In the genomic region with DNA sequence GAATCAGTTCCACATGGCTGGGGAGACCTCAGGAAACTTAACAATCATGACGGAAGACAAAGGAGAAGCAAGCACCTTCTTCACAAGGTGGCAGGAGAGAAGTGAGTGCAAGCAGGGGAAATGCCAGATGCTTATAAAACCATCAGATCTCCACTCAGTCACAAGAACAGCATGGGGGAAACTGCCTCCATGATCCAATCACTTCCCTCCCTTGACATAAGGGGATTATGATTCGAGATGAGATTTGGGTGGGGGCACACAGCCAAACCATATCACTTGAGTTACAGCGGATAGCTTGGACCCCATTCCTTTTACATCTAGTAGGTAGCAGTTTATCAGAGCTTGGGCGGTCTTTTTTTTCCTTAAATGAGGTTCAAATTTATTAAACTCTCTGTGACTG, we compare ENCODE assay signal across 19 cellular contexts. TPM values are rescaled to one million over a fixed set of nuclear protein-coding genes. Genes with fewer than 3 reads are reported as not detected.
DNase-seq lines count a peak whose midpoint lies in the region; ATAC-seq and TF ChIP-seq lines count a peak whose summit lies in the region.
"Had no signal": no experiment of that assay in that cellular context is flagged by ENCODE, and none has a peak within 500 bp of the region (broad histone marks: within the 10 kb centered on the region; RNA-seq: fewer than 3 reads in every experiment).

No MANE protein-coding gene starts in this region.

- H3K14ac ChIP-seq in trophoblast cell (ENCODE audit: low read length) = no peak overlapping the region

- WGBS in trophoblast cell (ENCODE audit: extremely low coverage, insufficient coverage, insufficient read length) = no CpG with 5 or more reads among the region's 4 CpGs
- 88 to 91% methylated on average over 4 of the region's 4 CpGs for WGBS in testis, 2 donors
- 86% methylated on average over 4 of the region's 4 CpGs for WGBS in suprapubic skin

- POLR2A ChIA-PET in HEK293T (lab: Yijun Ruan, JAX) = no interaction called here
- POLR2A ChIA-PET in WTC11 (lab: Charles Lee) = no interaction called here

- no peaks in the 10 kb centered on the region for H3K9me3 Mint-ChIP-seq in WTC11

- H4K8ac ChIP-seq in trophoblast cell (ENCODE audit: low read depth, low read length) = no peak overlapping the region

- H3K27ac ChIP-seq in BLaER1 (no peak overlapping the region), trophoblast cell (ENCODE audit: low read depth, low read length) (no peak overlapping the region), testis (no peak overlapping the region), suprapubic skin (no peak overlapping the region)

- no peak overlapping the region for H3K23ac ChIP-seq in trophoblast cell (ENCODE audit: low read length)

- no peak for TF ChIP-seq POLR2A in testis (IDR thresholded peaks at IDR 0.05)
- TF ChIP-seq POLR2A in suprapubic skin (IDR thresholded peaks at IDR 0.05) = no peak

- H3K4me1 ChIP-seq in BLaER1 = peaks cover 9% of the 10 kb centered on the region; the same call in 1 of the 2 replicates
- H3K4me1 ChIP-seq in trophoblast cell (ENCODE audit: control insufficient read depth in 1 of 2, insufficient read depth in 2 of 2, low read length in 2 of 2) = peaks cover 4 to 15% of the 10 kb centered on the region in 2 experiments
- H3K4me1 ChIP-seq in testis = peaks cover 11% of the 10 kb centered on the region
- H3K4me1 ChIP-seq in suprapubic skin = peaks cover 14% of the 10 kb centered on the region

- no peak overlapping the region for H2AK5ac ChIP-seq in trophoblast cell (ENCODE audit: low read length)

- H3K4ac ChIP-seq in trophoblast cell (ENCODE audit: low read depth, low read length) = peak overlapping the region; percentile 15

- H3K4me2 ChIP-seq in BLaER1 (peak overlapping the region; percentile 37; the same call in 1 of the 2 replicates), trophoblast cell (ENCODE audit: low read length) (no peak overlapping the region)

- DNase-seq in HEK293T (ENCODE audit: extremely low spot score) = no peak
- DNase-seq in WTC11 (ENCODE audit: low spot score) = no peak
- no peak for DNase-seq in trophoblast cell
- DNase-seq in iPS-NIHi7 (ENCODE audit: extremely low spot score) = no peak
- no peak for DNase-seq in testis
- DNase-seq in suprapubic skin (ENCODE audit: low spot score in 2 of 2) = no peak
- DNase-seq: C1 segment of cervical spinal cord, DND-41, HCEC 1CT, MM.1S, NCI-H1092 treated with DMSO at 0.1 percent for 48 hours, NCI-H146, NCI-H2081, NCI-H446 treated with DMSO at 0.1 percent for 48 hours, NCI-H748 treated with DMSO at 0.1 percent for 48 hours, RPMI8226, SHP77 treated with DMSO at 0.1 percent for 48 hours had no signal

- no peak for ATAC-seq in WTC11
- ATAC-seq: SK-N-SH treated with all-trans-retinoic acid at 6 μM for 48 hours had no signal

- TF ChIP-seq CTCF in WTC11 (IDR thresholded peaks at IDR 0.05) (no peak), testis (IDR thresholded peaks at IDR 0.05) (no peak), suprapubic skin (IDR thresholded peaks at IDR 0.05) (no peak)

- H4K12ac ChIP-seq in trophoblast cell (ENCODE audit: low read depth, low read length) = no peak overlapping the region

- H3K4me3 ChIP-seq in BLaER1 (no peak overlapping the region), trophoblast cell (ENCODE audit: low read depth, low read length) (no peak overlapping the region), testis (no peak overlapping the region), suprapubic skin (no peak overlapping the region)

- peaks cover 3% of the 10 kb centered on the region for H3K79me1 ChIP-seq in trophoblast cell (ENCODE audit: low read length)

- H3K27ac Mint-ChIP-seq in WTC11 = peak overlapping the region; percentile 77

- H2AFZ ChIP-seq in trophoblast cell (ENCODE audit: insufficient read depth, low read length, poor library complexity) = no peak overlapping the region

- H3K9ac ChIP-seq in BLaER1 (no peak overlapping the region), trophoblast cell (ENCODE audit: low read length) (no peak overlapping the region)

- CTCF ChIA-PET in HEK293T (lab: Yijun Ruan, JAX) (interaction anchor here (0.6 kb wide), 1 partner anchor 12 kb away, joined by 4 read pairs; no protein-coding TSS in a partner anchor), WTC11 (lab: Charles Lee) (no interaction called here)

- H3K36me3 ChIP-seq in BLaER1 = no peaks in the 10 kb centered on the region
- H3K36me3 ChIP-seq in trophoblast cell (ENCODE audit: control insufficient read depth in 1 of 2, insufficient read depth in 2 of 2, low read length in 2 of 2) = no peaks in the 10 kb centered on the region
- no peaks in the 10 kb centered on the region for H3K36me3 ChIP-seq in testis (ENCODE audit: low read depth, missing control alignments)
- H3K36me3 ChIP-seq in suprapubic skin = no peaks in the 10 kb centered on the region

- no peaks in the 10 kb centered on the region for H3K27me3 Mint-ChIP-seq in WTC11 (ENCODE audit: low read depth)

- no peak overlapping the region for H4K91ac ChIP-seq in trophoblast cell (ENCODE audit: low read depth, low read length)

- no peak overlapping the region for H3K4me3 Mint-ChIP-seq in WTC11

- H3K18ac ChIP-seq in trophoblast cell (ENCODE audit: low read length) = no peak overlapping the region

- H3K27me3 ChIP-seq in BLaER1 (no peaks in the 10 kb centered on the region), trophoblast cell (ENCODE audit: insufficient read depth, low read length) (no peaks in the 10 kb centered on the region), testis (no peaks in the 10 kb centered on the region), suprapubic skin (no peaks in the 10 kb centered on the region)

- intact Hi-C loops in testis (cut with DNase I; ENCODE audit: low total_unique reads) = no loop called here

- no peaks in the 10 kb centered on the region for H3K9me3 ChIP-seq in BLaER1
- H3K9me3 ChIP-seq in trophoblast cell (ENCODE audit: insufficient read depth, low read depth, low read length) = no peaks in the 10 kb centered on the region
- no peaks in the 10 kb centered on the region for H3K9me3 ChIP-seq in testis
- no peaks in the 10 kb centered on the region for H3K9me3 ChIP-seq in suprapubic skin

- H2BK120ac ChIP-seq in trophoblast cell (ENCODE audit: insufficient read depth, low read length, poor library complexity) = no peak overlapping the region

- TF ChIP-seq EP300 in suprapubic skin (IDR thresholded peaks at IDR 0.05) = no peak

- peaks cover 57% of the 10 kb centered on the region for H3K4me1 Mint-ChIP-seq in WTC11

- H2BK12ac ChIP-seq in trophoblast cell (ENCODE audit: low read length) = no peak overlapping the region

- H4K20me1 ChIP-seq in BLaER1 = peaks cover 92% of the 10 kb centered on the region

- H2BK5ac ChIP-seq in trophoblast cell (ENCODE audit: low read depth, low read length, poor library complexity) = no peak overlapping the region

- H3K79me2 ChIP-seq in trophoblast cell (ENCODE audit: control insufficient read depth, insufficient read depth, low read length, poor library complexity) = peaks cover 9% of the 10 kb centered on the region

- H3K36me3 Mint-ChIP-seq in WTC11 = no peaks in the 10 kb centered on the region

TF ChIP-seq in HEK293T, 16 proteins besides CTCF, POLR2A, EP300 and RAD21:
- TF ChIP-seq, protein P1, sequence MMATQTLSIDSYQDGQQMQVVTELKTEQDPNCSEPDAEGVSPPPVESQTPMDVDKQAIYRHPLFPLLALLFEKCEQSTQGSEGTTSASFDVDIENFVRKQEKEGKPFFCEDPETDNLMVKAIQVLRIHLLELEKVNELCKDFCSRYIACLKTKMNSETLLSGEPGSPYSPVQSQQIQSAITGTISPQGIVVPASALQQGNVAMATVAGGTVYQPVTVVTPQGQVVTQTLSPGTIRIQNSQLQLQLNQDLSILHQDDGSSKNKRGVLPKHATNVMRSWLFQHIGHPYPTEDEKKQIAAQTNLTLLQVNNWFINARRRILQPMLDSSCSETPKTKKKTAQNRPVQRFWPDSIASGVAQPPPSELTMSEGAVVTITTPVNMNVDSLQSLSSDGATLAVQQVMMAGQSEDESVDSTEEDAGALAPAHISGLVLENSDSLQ (IDR thresholded peaks at IDR 0.05) = peak; percentile 53
- TF ChIP-seq ZNF384 (IDR thresholded peaks at IDR 0.05) = no peak

TF ChIP-seq in WTC11, 78 proteins besides CTCF, POLR2A, EP300 and RAD21:
- TF ChIP-seq ZNF281 (CRISPR knock-in tag; IDR thresholded peaks at IDR 0.05) (no peak), ZBTB21 (CRISPR knock-in tag; IDR thresholded peaks at IDR 0.05; ENCODE audit: borderline replicate concordance) (no peak), SOX15 (CRISPR knock-in tag; IDR thresholded peaks at IDR 0.05) (no peak), PRRX2 (CRISPR knock-in tag; IDR thresholded peaks at IDR 0.05) (no peak), OVOL2 (CRISPR knock-in tag; IDR thresholded peaks at IDR 0.05; ENCODE audit: borderline replicate concordance) (no peak), GABPB1 (CRISPR knock-in tag; IDR thresholded peaks at IDR 0.05) (no peak), MYBL2 (CRISPR knock-in tag; IDR thresholded peaks at IDR 0.05) (no peak)
- TF ChIP-seq, protein P2, sequence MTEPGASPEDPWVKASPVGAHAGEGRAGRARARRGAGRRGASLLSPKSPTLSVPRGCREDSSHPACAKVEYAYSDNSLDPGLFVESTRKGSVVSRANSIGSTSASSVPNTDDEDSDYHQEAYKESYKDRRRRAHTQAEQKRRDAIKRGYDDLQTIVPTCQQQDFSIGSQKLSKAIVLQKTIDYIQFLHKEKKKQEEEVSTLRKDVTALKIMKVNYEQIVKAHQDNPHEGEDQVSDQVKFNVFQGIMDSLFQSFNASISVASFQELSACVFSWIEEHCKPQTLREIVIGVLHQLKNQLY (CRISPR knock-in tag; IDR thresholded peaks at IDR 0.05) = no peak

RNA-seq across cellular contexts. Expression of gene AFDN, which starts 19.1 kb away (rescaled TPM):
- total RNA-seq in WTC11 (2021) (181 to 182 TPM (median 182 TPM) in 3 replicates), testis (100 to 1,000 TPM; 291 to 333 TPM), suprapubic skin (100 to 1,000 TPM; 133 to 391 (median 148) TPM)
- polyA plus RNA-seq in trophoblast cell (2013) = 195 and 197 TPM in 2 replicates
- 87.6 TPM for polyA plus RNA-seq in testis (ENCODE audit: insufficient read depth, low read depth, low replicate concordance)
